8 cellular contexts compared by ENCODE assay signal in genomic region chr15:92898988-92899909, GRCh38. TPM values are rescaled to one million over a fixed set of nuclear protein-coding genes. Genes with fewer than 3 reads are reported as not detected.
DNase-seq lines count a peak whose midpoint lies in the region; ATAC-seq, FAIRE-seq and TF ChIP-seq lines count a peak whose summit lies in the region.

No MANE protein-coding gene starts in this region.

- H3K27me3 ChIP-seq in osteoblast (ENCODE audit: insufficient read depth, low read length): no peaks in the 10 kb centered on the region

- H3K36me3 ChIP-seq in osteoblast (ENCODE audit: insufficient read depth, low read length): peaks cover 42% of the 10 kb centered on the region

- H3K4me1 ChIP-seq in osteoblast (ENCODE audit: insufficient read depth, low read length): peaks cover 12% of the 10 kb centered on the region

- peak overlapping the region; percentile 94 for H3K4me2 ChIP-seq in osteoblast (ENCODE audit: insufficient read depth, low read length)

- no peaks in the 10 kb centered on the region for H3K9me3 ChIP-seq in osteoblast (ENCODE audit: low read depth, low read length)

- FAIRE-seq in GM12892 (lab: Jason Lieb, UNC): peak; percentile 9

- H2AFZ ChIP-seq in osteoblast (ENCODE audit: low read length): no peak overlapping the region

- H3K27ac ChIP-seq in osteoblast (ENCODE audit: low read depth, low read length): no peak overlapping the region

- DNase-seq in GM12892 (ENCODE audit: insufficient read length) (no peak), NCI-H82 (lab: John Stamatoyannopoulos, UW) (peak; percentile 63), cerebellar cortex (ENCODE audit: low spot score) (peak; percentile 42), osteoblast (ENCODE audit: insufficient read length, low spot score, missing footprints) (no peak), 8988T (no peak), NOMO-1 treated with dmso at 0.1 percent for 144 hours (lab: John Stamatoyannopoulos, UW; ENCODE audit: unreplicated experiment) (no peak)
- no peak for DNase-seq in activated CD8-positive, alpha-beta memory T cell treated with anti-CD3 and anti-CD28 coated beads, Interleukin-2, amount 50 U/mL, for 48 hours

- peaks cover 97% of the 10 kb centered on the region for H3K79me2 ChIP-seq in osteoblast (ENCODE audit: insufficient read depth, low read length)

- TF ChIP-seq POLR2A in GM12892 (IDR thresholded peaks at IDR 0.05; ENCODE audit: low read depth, low read length): no peak

- no peak overlapping the region for H3K4me3 ChIP-seq in osteoblast (ENCODE audit: insufficient read depth, low read length)

- no peak for ATAC-seq in GM19328 (IDR thresholded peaks at IDR 0.05; ENCODE audit: unreplicated experiment)

- peak; percentile 40 for TF ChIP-seq CTCF in osteoblast (IDR thresholded peaks at IDR 0.05; ENCODE audit: extremely low read depth, low read depth, low read length)

- H4K20me1 ChIP-seq in osteoblast (ENCODE audit: insufficient read depth, low read length): peaks cover 3% of the 10 kb centered on the region

RNA-seq across cellular contexts. Expression of gene CHD2, which starts 0.9 kb away (rescaled TPM):
- 66.6 TPM for polyA plus RNA-seq in GM12892 (2012; ENCODE audit: missing spikeins)
- 94.0 and 98.8 TPM in 2 replicates for total RNA-seq in osteoblast

Comparison
In these comparisons a context has a peak if more than half of its experiments do, and no peak if none do; other contexts are left out.
1. DNase-seq: peak in NCI-H82 (single experiment) and cerebellar cortex (single experiment); none in GM12892 (single experiment), osteoblast (single experiment), 8988T (single experiment), NOMO-1 treated with dmso at 0.1 percent for 144 hours (single experiment) and activated CD8-positive, alpha-beta memory T cell treated with anti-CD3 and anti-CD28 coated beads, Interleukin-2, amount 50 U/mL, for 48 hours (single experiment).